ENCODE assay signal across 8 cellular contexts in genomic region chr10:44857363-44858016, GRCh38. TPM values are rescaled to one million over a fixed set of nuclear protein-coding genes. Genes with fewer than 3 reads are reported as not detected.
A peak's percentile ranks its signal among the peaks of the same experiment; 100 is the strongest.
DNase-seq lines count a peak whose midpoint lies in the region; ATAC-seq and TF ChIP-seq lines count a peak whose summit lies in the region.

No MANE protein-coding gene starts in this region.

- H3K9ac ChIP-seq in NT2/D1 (ENCODE audit: insufficient read length, low read depth): no peak overlapping the region

- no peak for TF ChIP-seq EP300 in suprapubic skin (IDR thresholded peaks at IDR 0.05)

- peaks cover 4% of the 10 kb centered on the region in 2 donors for H3K27me3 Mint-ChIP-seq in natural killer cell treated with Interleukin-12 subunit alpha and Interleukin-12 subunit beta and Interleukin-15 and Interleukin-18, amount 100 ng/mL, for 72 hours

- H3K4me3 ChIP-seq in GM12875 (ENCODE audit: low read depth, low read length) (no peak overlapping the region), NT2/D1 (ENCODE audit: insufficient read length, low read depth) (no peak overlapping the region), suprapubic skin (no peak overlapping the region)

- peak; percentile 96 for DNase-seq in A172 (ENCODE audit: low spot score)
- DNase-seq in NT2/D1 (ENCODE audit: low read depth, low spot score): peak; percentile 89
- peak; percentile 47 for DNase-seq in activated T-cell treated with anti-CD3 and anti-CD28 coated beads for 4 hours
- peak; percentile 78 for DNase-seq in fibroblast of gingiva (ENCODE audit: low read depth)
- DNase-seq in natural killer cell treated with Interleukin-12 subunit alpha and Interleukin-12 subunit beta and Interleukin-15 and Interleukin-18, amount 100 ng/mL, for 72 hours (ENCODE audit: low spot score): no peak
- no peak for DNase-seq in suprapubic skin (ENCODE audit: low spot score in 2 of 2)

- H3K4me3 Mint-ChIP-seq in natural killer cell treated with Interleukin-12 subunit alpha and Interleukin-12 subunit beta and Interleukin-15 and Interleukin-18, amount 100 ng/mL, for 72 hours: no peak overlapping the region

- no peaks in the 10 kb centered on the region for H3K36me3 ChIP-seq in NT2/D1 (ENCODE audit: insufficient read depth, insufficient read length, low read length)
- H3K36me3 ChIP-seq in suprapubic skin: no peaks in the 10 kb centered on the region

- peak; percentile 98 for TF ChIP-seq CTCF in GM12875 (IDR thresholded peaks at IDR 0.05; ENCODE audit: borderline replicate concordance, insufficient read depth, low read depth, low read length)
- TF ChIP-seq CTCF in suprapubic skin (IDR thresholded peaks at IDR 0.05): peak; percentile 75 to 97

- H3K4me1 ChIP-seq in NT2/D1 (ENCODE audit: insufficient read depth, insufficient read length): peaks cover 20% of the 10 kb centered on the region
- H3K4me1 ChIP-seq in suprapubic skin: peaks cover 10% of the 10 kb centered on the region

- H3K9me3 Mint-ChIP-seq in natural killer cell treated with Interleukin-12 subunit alpha and Interleukin-12 subunit beta and Interleukin-15 and Interleukin-18, amount 100 ng/mL, for 72 hours: no peaks in the 10 kb centered on the region

- ATAC-seq in HG02943 (IDR thresholded peaks at IDR 0.05; ENCODE audit: low read depth, unreplicated experiment): peak; percentile 69
- peak; percentile 60 to 79 for ATAC-seq in natural killer cell treated with Interleukin-12 subunit alpha and Interleukin-12 subunit beta and Interleukin-15 and Interleukin-18, amount 100 ng/mL, for 72 hours

- H3K36me3 Mint-ChIP-seq in natural killer cell treated with Interleukin-12 subunit alpha and Interleukin-12 subunit beta and Interleukin-15 and Interleukin-18, amount 100 ng/mL, for 72 hours: no peaks in the 10 kb centered on the region

- TF ChIP-seq POLR2A in suprapubic skin (IDR thresholded peaks at IDR 0.05): no peak

- H3K27ac Mint-ChIP-seq in natural killer cell treated with Interleukin-12 subunit alpha and Interleukin-12 subunit beta and Interleukin-15 and Interleukin-18, amount 100 ng/mL, for 72 hours: no peak overlapping the region

- no peak overlapping the region for H3K27ac ChIP-seq in suprapubic skin

- H3K27me3 ChIP-seq in NT2/D1 (ENCODE audit: insufficient read depth, insufficient read length) (peaks cover 3% of the 10 kb centered on the region), suprapubic skin (peaks cover 5% of the 10 kb centered on the region)

- H3K4me1 Mint-ChIP-seq in natural killer cell treated with Interleukin-12 subunit alpha and Interleukin-12 subunit beta and Interleukin-15 and Interleukin-18, amount 100 ng/mL, for 72 hours (ENCODE audit: low read depth in 2 of 2): no peaks in the 10 kb centered on the region

- H3K9me3 ChIP-seq in NT2/D1 (ENCODE audit: insufficient read depth, low read length): peaks cover 10% of the 10 kb centered on the region; the same call in 1 of the 2 replicates
- no peaks in the 10 kb centered on the region for H3K9me3 ChIP-seq in suprapubic skin

- WGBS in suprapubic skin: 35% methylated on average over 8 of the region's 9 CpGs

RNA-seq across cellular contexts. Expression of gene TMEM72, which starts 53.6 kb away (rescaled TPM):
- not detected in 2 replicates for total RNA-seq in A172 (2014; rRNA removed; shearing (Covaris generic))
- not detected for total RNA-seq in natural killer cell treated with Interleukin-12 subunit alpha and Interleukin-12 subunit beta and Interleukin-15 and Interleukin-18, amount 100 ng/mL, for 72 hours
- total RNA-seq in suprapubic skin: not detected

Comparison
In these comparisons a context has a peak if more than half of its experiments do, and no peak if none do; other contexts are left out.
1. DNase-seq: peak in A172 (single experiment), NT2/D1 (single experiment), activated T-cell treated with anti-CD3 and anti-CD28 coated beads for 4 hours (single experiment) and fibroblast of gingiva (single experiment); none in natural killer cell treated with Interleukin-12 subunit alpha and Interleukin-12 subunit beta and Interleukin-15 and Interleukin-18, amount 100 ng/mL, for 72 hours (single experiment) and suprapubic skin (0 of 2).